ENCODE assay signal across 9 cellular contexts in genomic region chr17:30235386-30236296, GRCh38. TPM values are rescaled to one million over a fixed set of nuclear protein-coding genes. Genes with fewer than 3 reads are reported as not detected.
DNase-seq lines count a peak whose midpoint lies in the region; FAIRE-seq and TF ChIP-seq lines count a peak whose summit lies in the region.
"Had no signal": no experiment of that assay in that cellular context is flagged by ENCODE, and none has a peak within 500 bp of the region (broad histone marks: within the 10 kb centered on the region; RNA-seq: fewer than 3 reads in every experiment).

Gene SLC6A4 (minus strand): TSS chr17:30235697. CDS start chr17:30221958, 13,739 bp downstream.

- CTCF ChIA-PET in PC-9 (lab: Charles Lee) = no interaction called here

- H3K9me3 ChIP-seq in PC-9 (ENCODE audit: insufficient read depth, low read depth) (no peaks in the 10 kb centered on the region), ovary (no peaks in the 10 kb centered on the region)

- no TSS peak for BruUV-seq in PC-9 (replicated peaks; lab: Mats Ljungman, UMichigan)

- peak within 1 kb of the TSS; percentile 56; the same call in 1 of the 2 replicates for H3K4me3 ChIP-seq in PC-9
- peak within 1 kb of the TSS; percentile 19 for H3K4me3 ChIP-seq in fibroblast of mammary gland (ENCODE audit: control insufficient read depth, low read depth, low read length)
- H3K4me3 ChIP-seq in ovary = peak within 1 kb of the TSS; percentile 32

- 1 to 3% (median 2%) methylated on average over 76 to 82 of the region's 82 CpGs for WGBS in ovary, 3 donors

- H3K9me2 ChIP-seq in PC-9 (ENCODE audit: insufficient read depth) = no peaks in the 10 kb centered on the region

- no peak within 1 kb of the TSS for H3K27ac ChIP-seq in PC-9
- no peak within 1 kb of the TSS for H3K27ac ChIP-seq in ovary

- DNase-seq in GM12891 (ENCODE audit: insufficient read length, low spot score) (no peak), PC-9 (peak in 1 of 2 experiments; percentile 29), fibroblast of mammary gland (ENCODE audit: low read depth) (no peak), ovary (no peak), DMS153 (lab: John Stamatoyannopoulos, UW) (no peak), NCI-H2081 treated with DMSO at 0.1 percent for 48 hours (lab: John Stamatoyannopoulos, UW) (no peak)
- DNase-seq in stimulated activated CD8-positive, alpha-beta memory T cell treated with anti-CD3 and anti-CD28 coated beads, Interleukin-4, amount 100 ng/mL, for 48 hours = no peak
- no peak for DNase-seq in activated CD8-positive, alpha-beta memory T cell treated with anti-CD3 and anti-CD28 coated beads, Interleukin-2, amount 50 U/mL, for 48 hours

- FAIRE-seq in GM12891 (lab: Jason Lieb, UNC) = peak; percentile 57

- POLR2A ChIA-PET in PC-9 (lab: Charles Lee; ENCODE audit: unreplicated experiment) = no interaction called here

- intact Hi-C loops in PC-9 (cut with micrococcal nuclease; ENCODE audit: unreplicated experiment) = loop anchor here (1.0 kb wide), 1 partner anchor 131 kb away; no protein-coding TSS in a partner anchor
- intact Hi-C loops in ovary (cut with DNase I) = no loop called here

- no peak for TF ChIP-seq EP300 in ovary (IDR thresholded peaks at IDR 0.05)

- H3K4me1 ChIP-seq in PC-9 (replicated peaks; ENCODE audit: insufficient read depth) (no peaks in the 10 kb centered on the region), ovary (ENCODE audit: insufficient read depth) (peaks cover 6% of the 10 kb centered on the region)

- H3K36me3 ChIP-seq in PC-9 (ENCODE audit: low read depth) = no peaks in the 10 kb centered on the region
- H3K36me3 ChIP-seq in ovary = no peaks in the 10 kb centered on the region

- peak within 1 kb of the TSS; percentile 76 for H2AFZ ChIP-seq in PC-9

- no peaks in the 10 kb centered on the region for H3K79me2 ChIP-seq in PC-9 (ENCODE audit: low read depth)

- TF ChIP-seq CTCF in PC-9 (conservative IDR thresholded peaks at IDR 0.05) = no peak
- no peak for TF ChIP-seq CTCF in fibroblast of mammary gland (conservative IDR thresholded peaks at IDR 0.05; ENCODE audit: control insufficient read depth, insufficient read depth, low read depth, low read length)
- no peak for TF ChIP-seq CTCF in ovary (IDR thresholded peaks at IDR 0.05)

- H3K27me3 ChIP-seq in PC-9 (ENCODE audit: insufficient read depth, low read depth) = peaks cover 37% of the 10 kb centered on the region
- H3K27me3 ChIP-seq in ovary = no peaks in the 10 kb centered on the region

- H3F3A ChIP-seq in PC-9 (ENCODE audit: insufficient read depth, low read depth) = no peaks in the 10 kb centered on the region

- no peaks in the 10 kb centered on the region for H4K20me1 ChIP-seq in PC-9 (ENCODE audit: insufficient read depth)

- H3K4me2 ChIP-seq in PC-9 = peak within 1 kb of the TSS; percentile 69

- TF ChIP-seq POLR2A in GM12891 (IDR thresholded peaks at IDR 0.05; ENCODE audit: low read depth, low read length) = no peak
- TF ChIP-seq POLR2A in ovary (IDR thresholded peaks at IDR 0.05) = no peak

TF ChIP-seq in GM12891, 5 proteins besides CTCF, POLR2A, EP300 and RAD21:
- TF ChIP-seq POU2F2 (IDR thresholded peaks at IDR 0.05; ENCODE audit: low read depth, low read length) (no peak), POLR2AphosphoS5 (IDR thresholded peaks at IDR 0.05; ENCODE audit: low read depth, low read length) (no peak), SPI1 (IDR thresholded peaks at IDR 0.05; ENCODE audit: low read depth, low read length) (no peak), PAX5 (IDR thresholded peaks at IDR 0.05; ENCODE audit: insufficient read depth, low read length, severe bottlenecking) (no peak), TAF1 (IDR thresholded peaks at IDR 0.05; ENCODE audit: low read depth, low read length) (no peak)

RNA-seq across cellular contexts. Expression of gene SLC6A4, which starts in this region (rescaled TPM):
- 2.1 TPM for polyA plus RNA-seq in GM12891 (2012; ENCODE audit: low read depth, missing spikeins)
- total RNA-seq in PC-9 (2021) (not detected in 2 replicates), ovary (1 to 10 TPM in 1 of 7 donors, under 1 TPM in 3, not detected in 3; 0.12 to 8.3 (median 0.91) TPM)
- under 1 TPM in 1 of 2 donors, not detected in 1; 0.05 TPM for polyA plus RNA-seq in ovary
- total RNA-seq: T-helper 1 cell treated with Interleukin-12 subunit alpha and Interleukin-12 subunit beta and Interleukin-4 antibody, amounts not matched to agents 30 ng/mL and 1 ng/mL, for 36 hours had no signal
